In genomic region chr10:90723416-90724068, GRCh38 we compare ENCODE assay signal across 1 cellular context.
TF ChIP-seq lines count a peak whose summit lies in the region.

No MANE protein-coding gene starts in this region.

TF ChIP-seq in GM12878, 131 proteins besides CTCF, POLR2A, EP300 and RAD21 (continued from another document):
- TF ChIP-seq TCF3 (IDR thresholded peaks at IDR 0.05; ENCODE audit: borderline replicate concordance, insufficient read depth, low read depth, low read length) (no peak), BCL3 (IDR thresholded peaks at IDR 0.05; ENCODE audit: borderline replicate concordance, insufficient read depth, low read depth, low read length, poor library complexity, severe bottlenecking) (no peak), NBN (IDR thresholded peaks at IDR 0.05) (no peak), MYC (IDR thresholded peaks at IDR 0.05; ENCODE audit: insufficient read depth, insufficient read length, insufficient replicate concordance, low read length, severe bottlenecking) (no peak), SREBF2 (IDR thresholded peaks at IDR 0.05; ENCODE audit: low read length) (no peak), SMC3 (IDR thresholded peaks at IDR 0.05; ENCODE audit: borderline replicate concordance, low read length) (no peak), BHLHE40 (IDR thresholded peaks at IDR 0.05; ENCODE audit: borderline replicate concordance in 1 of 2, low read depth in 2 of 2, low read length in 1 of 2) (no peak)
TF ChIP-seq in GM12878: peak in this region for 0.
